In genomic region chr5:40570408-40571129, GRCh38 we compare ENCODE assay signal across 9 cellular contexts.
DNase-seq lines count a peak whose midpoint lies in the region; ATAC-seq and TF ChIP-seq lines count a peak whose summit lies in the region.
"Had no signal": no experiment of that assay in that cellular context is flagged by ENCODE, and none has a peak within 500 bp of the region (broad histone marks: within the 10 kb centered on the region; RNA-seq: fewer than 3 reads in every experiment).

No MANE protein-coding gene starts in this region.

- no peak overlapping the region for H3K4me3 ChIP-seq in brain microvascular endothelial cell (ENCODE audit: low read depth, low read length)
- no peak overlapping the region for H3K4me3 ChIP-seq in vagina

- H3K4me3 Mint-ChIP-seq in activated T-cell treated with anti-CD3 and anti-CD28 coated beads, Interleukin-2, amount 50 U/mL, for 72 hours = peak overlapping the region in 1 of 2 donors; percentile 37

- intact Hi-C loops in vagina (cut with DNase I) = no loop called here

- peak; percentile 83 to 98 for ATAC-seq in activated T-cell treated with anti-CD3 and anti-CD28 coated beads, Interleukin-2, amount 50 U/mL, for 72 hours (replicated peaks in 1 of 2)
- peak; percentile 77 for ATAC-seq in HG02981 (IDR thresholded peaks at IDR 0.05; ENCODE audit: unreplicated experiment)
- peak; percentile 60 for ATAC-seq in stimulated activated naive CD8-positive, alpha-beta T cell treated with anti-CD3 and anti-CD28 coated beads, Interleukin-15, Interleukin-2, amounts not matched to agents 100 U/mL and 50 U/mL, for 24 hours

- no peaks in the 10 kb centered on the region for H3K9me3 ChIP-seq in vagina

- no peaks in the 10 kb centered on the region for H3K36me3 ChIP-seq in brain microvascular endothelial cell (replicated peaks)
- no peaks in the 10 kb centered on the region for H3K36me3 ChIP-seq in vagina

- DNase-seq in activated T-cell treated with anti-CD3 and anti-CD28 coated beads, Interleukin-2, amount 50 U/mL, for 72 hours = no peak
- no peak for DNase-seq in activated T-cell treated with anti-CD3 and anti-CD28 coated beads, Interleukin-2, amount 50 U/mL, for 48 hours
- DNase-seq in brain microvascular endothelial cell (peak; percentile 76), NCI-H510A (lab: John Stamatoyannopoulos, UW) (no peak), vagina (ENCODE audit: extremely low spot score in 2 of 2) (no peak), putamen (ENCODE audit: low spot score) (no peak)
- no peak for DNase-seq in stimulated activated naive CD8-positive, alpha-beta T cell treated with anti-CD3 and anti-CD28 coated beads, Interleukin-15, Interleukin-2, amounts not matched to agents 100 U/mL and 50 U/mL, for 24 hours

- peaks cover 24% of the 10 kb centered on the region for H3K4me1 Mint-ChIP-seq in activated T-cell treated with anti-CD3 and anti-CD28 coated beads, Interleukin-2, amount 50 U/mL, for 72 hours (ENCODE audit: low read depth)

- peaks cover 0 to 4% of the 10 kb centered on the region in 2 donors for H3K9me3 Mint-ChIP-seq in activated T-cell treated with anti-CD3 and anti-CD28 coated beads, Interleukin-2, amount 50 U/mL, for 72 hours

- H3K27me3 Mint-ChIP-seq in activated T-cell treated with anti-CD3 and anti-CD28 coated beads, Interleukin-2, amount 50 U/mL, for 72 hours (ENCODE audit: low read depth) = no peaks in the 10 kb centered on the region

- in situ Hi-C loops in brain microvascular endothelial cell (cut with HindIII; ENCODE audit: low pct_ligation_motif_present, low sequenced_read_pairs) = no loop called here

- no peaks in the 10 kb centered on the region for H3K27me3 ChIP-seq in brain microvascular endothelial cell (replicated peaks)
- H3K27me3 ChIP-seq in vagina = no peaks in the 10 kb centered on the region

- no peaks in the 10 kb centered on the region for H3K4me1 ChIP-seq in vagina

- H3K27ac ChIP-seq in brain microvascular endothelial cell (peak overlapping the region; percentile 85), vagina (no peak overlapping the region)
- H3K27ac ChIP-seq: C4-2B had no signal

- TF ChIP-seq CTCF in brain microvascular endothelial cell (IDR thresholded peaks at IDR 0.05; ENCODE audit: low read depth, low read length, missing control alignments) = no peak
- no peak for TF ChIP-seq CTCF in vagina (IDR thresholded peaks at IDR 0.05)

- no peak for TF ChIP-seq POLR2A in vagina (IDR thresholded peaks at IDR 0.05)

- H3K27ac Mint-ChIP-seq in activated T-cell treated with anti-CD3 and anti-CD28 coated beads, Interleukin-2, amount 50 U/mL, for 72 hours = peak overlapping the region; percentile 54

- H3K36me3 Mint-ChIP-seq in activated T-cell treated with anti-CD3 and anti-CD28 coated beads, Interleukin-2, amount 50 U/mL, for 72 hours (ENCODE audit: insufficient read depth in 2 of 2) = peaks cover 0 to 2% of the 10 kb centered on the region in 2 donors
